ENCODE assay signal across 8 cellular contexts in the genomic region with DNA sequence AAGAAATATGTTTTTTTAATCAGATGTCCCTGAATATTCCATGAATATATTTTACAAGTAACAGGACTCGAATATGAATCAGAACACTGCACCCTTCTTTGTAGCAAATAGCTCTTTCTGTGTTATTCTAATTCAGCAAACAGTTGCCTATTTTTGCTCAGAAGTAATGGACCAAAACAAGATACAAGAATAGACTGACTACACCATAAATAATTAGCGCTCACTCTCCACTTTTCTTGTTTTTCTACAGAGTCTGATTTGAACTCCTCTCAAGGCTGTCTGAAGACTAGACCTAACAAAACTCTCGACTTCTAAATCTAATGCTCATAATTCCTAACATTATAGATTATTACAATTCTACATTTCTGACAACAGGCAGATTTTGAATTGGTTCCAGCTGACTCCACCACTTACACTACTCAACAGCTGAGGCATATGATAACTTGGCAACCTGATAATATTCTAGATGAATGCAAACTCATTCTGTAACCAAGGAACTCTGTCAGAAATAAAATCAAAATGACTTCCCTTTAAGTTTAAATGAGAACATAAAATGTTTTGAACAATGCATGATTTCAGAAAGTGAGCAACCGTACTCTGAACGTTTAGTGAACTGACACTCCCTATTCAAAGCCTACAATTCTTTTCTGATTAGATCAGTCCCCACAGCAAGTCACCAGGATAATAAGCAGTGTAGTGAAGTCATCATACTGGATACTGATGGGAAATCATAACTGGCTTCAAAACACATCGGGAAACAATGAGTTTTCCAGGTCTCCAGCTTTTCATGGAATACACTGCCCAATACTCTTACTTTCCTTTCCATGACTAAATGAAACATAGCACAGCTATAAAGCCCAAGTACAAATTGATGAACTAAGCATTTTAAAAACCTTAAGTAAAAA.
DNase-seq lines count a peak whose midpoint lies in the region; ATAC-seq, FAIRE-seq and TF ChIP-seq lines count a peak whose summit lies in the region.

No MANE protein-coding gene starts in this region.

- no peak for TF ChIP-seq CTCF in RWPE1 (conservative IDR thresholded peaks at IDR 0.05; ENCODE audit: low read depth)
- TF ChIP-seq CTCF in fibroblast of villous mesenchyme (IDR thresholded peaks at IDR 0.05; ENCODE audit: insufficient read depth, low read depth, low read length), result no peak
- TF ChIP-seq CTCF in lower leg skin (IDR thresholded peaks at IDR 0.05), result no peak

- CTCF ChIA-PET in RWPE1 (lab: Yijun Ruan, JAX), result interaction anchor here (0.7 kb wide), 1 partner anchor 76 kb away, joined by 3 read pairs; no protein-coding TSS in a partner anchor

- H3K27ac ChIP-seq in RWPE1, result no peak overlapping the region

- 40 to 45% methylated on average over 6 of the region's 6 CpGs for WGBS in lower leg skin, 2 donors

- peak overlapping the region; percentile 84 for H3K4me3 ChIP-seq in fibroblast of villous mesenchyme (ENCODE audit: low read depth, low read length)
- peak overlapping the region; percentile 94 for H3K4me3 ChIP-seq in skeletal muscle satellite cell (ENCODE audit: low read length)
- no peak overlapping the region for H3K4me3 ChIP-seq in lower leg skin (ENCODE audit: low read depth, poor library complexity, severe bottlenecking)

- H3K4me1 ChIP-seq in skeletal muscle satellite cell (ENCODE audit: control insufficient read depth, insufficient read depth, low read length), result peaks cover 30% of the 10 kb centered on the region

- H3K9me3 ChIP-seq in skeletal muscle satellite cell (replicated peaks; ENCODE audit: low read length), result no peaks in the 10 kb centered on the region

- peak; percentile 59 for FAIRE-seq in GM18507 (lab: Jason Lieb, UNC)

- H3K27me3 ChIP-seq in skeletal muscle satellite cell (ENCODE audit: control insufficient read depth, insufficient read depth, low read length), result no peaks in the 10 kb centered on the region

- intact Hi-C loops in lower leg skin (cut with DNase I; ENCODE audit: low total_unique reads), result no loop called here

- H3K4me2 ChIP-seq in skeletal muscle satellite cell (ENCODE audit: low read length), result peak overlapping the region; percentile 83

- H3K36me3 ChIP-seq in skeletal muscle satellite cell (ENCODE audit: insufficient read depth, low read length), result no peaks in the 10 kb centered on the region

- no peak for DNase-seq in GM18507 (ENCODE audit: extremely low spot score, insufficient read length, low read depth)
- DNase-seq in RWPE1 (ENCODE audit: low spot score), result peak; percentile 34
- peak; percentile 59 for DNase-seq in fibroblast of villous mesenchyme (ENCODE audit: low read depth)
- DNase-seq in NCI-H774 (lab: John Stamatoyannopoulos, UW), result no peak
- DNase-seq in iPS-NIHi7 (ENCODE audit: extremely low spot score), result no peak
- DNase-seq in lower leg skin (ENCODE audit: low spot score in 2 of 2), result no peak

- ATAC-seq in HG03095 (IDR thresholded peaks at IDR 0.05; ENCODE audit: unreplicated experiment), result no peak

- POLR2A ChIA-PET in RWPE1 (lab: Yijun Ruan, JAX; ENCODE audit: low non-redundant PET), result no interaction called here

- TF ChIP-seq POLR2A in lower leg skin (IDR thresholded peaks at IDR 0.05), result no peak

- peak overlapping the region; percentile 94 for H3K9ac ChIP-seq in skeletal muscle satellite cell (ENCODE audit: low read depth, low read length)

Comparison
In these comparisons a context has a peak if more than half of its experiments do, and no peak if none do; other contexts are left out.
1. DNase-seq: peak in RWPE1 (single experiment) and fibroblast of villous mesenchyme (single experiment); none in GM18507 (single experiment), NCI-H774 (single experiment), iPS-NIHi7 (single experiment) and lower leg skin (0 of 2).